10 cellular contexts compared by ENCODE assay signal in genomic region chr3:49132073-49132436, GRCh38. TPM values are rescaled to one million over a fixed set of nuclear protein-coding genes. Genes with fewer than 3 reads are reported as not detected.
DNase-seq lines count a peak whose midpoint lies in the region; TF ChIP-seq lines count a peak whose summit lies in the region.
"Had no signal": no experiment of that assay in that cellular context is flagged by ENCODE, and none has a peak within 500 bp of the region (broad histone marks: within the 10 kb centered on the region; RNA-seq: fewer than 3 reads in every experiment).

No MANE protein-coding gene starts in this region.

- H3K4me1 Mint-ChIP-seq in osteocyte (ENCODE audit: unreplicated experiment), result peaks cover 13% of the 10 kb centered on the region
- H3K4me1 Mint-ChIP-seq in activated naive CD4-positive, alpha-beta T cell treated with anti-CD3 and anti-CD28 coated beads, Interleukin-2, amount 10 ng/mL, durations not matched to agents 7 days and 5 days, result peaks cover 4% of the 10 kb centered on the region
- H3K4me1 Mint-ChIP-seq: CD4-positive, CD25-positive, alpha-beta regulatory T cell had no signal

- no peaks in the 10 kb centered on the region for H3K9me3 Mint-ChIP-seq in osteocyte (ENCODE audit: unreplicated experiment)
- H3K9me3 Mint-ChIP-seq in activated naive CD4-positive, alpha-beta T cell treated with anti-CD3 and anti-CD28 coated beads, Interleukin-2, amount 10 ng/mL, durations not matched to agents 7 days and 5 days, result no peaks in the 10 kb centered on the region

- CTCF ChIA-PET in AG04449 (lab: Yijun Ruan, JAX), result interaction anchor here (0.8 to 1.7 kb wide), 5 partner anchors 10 to 54 kb away, joined by 3 to 7 read pairs (median 4); partner anchors contain the start of genes KLHDC8B and USP19
- CTCF ChIA-PET in activated naive CD4-positive, alpha-beta T cell treated with anti-CD3 and anti-CD28 coated beads, Interleukin-2, amount 10 ng/mL, durations not matched to agents 7 days and 5 days (lab: Charles Lee), result no interaction called here

- H3K27ac Mint-ChIP-seq in osteocyte (ENCODE audit: unreplicated experiment), result peak overlapping the region; percentile 92
- H3K27ac Mint-ChIP-seq in activated naive CD4-positive, alpha-beta T cell treated with anti-CD3 and anti-CD28 coated beads, Interleukin-2, amount 10 ng/mL, durations not matched to agents 7 days and 5 days, result no peak overlapping the region
- H3K27ac Mint-ChIP-seq: CD4-positive, CD25-positive, alpha-beta regulatory T cell had no signal

- TF ChIP-seq CTCF in AG04449 (IDR thresholded peaks at IDR 0.05; ENCODE audit: insufficient read depth, low read length, missing control alignments) (no peak), WERI-Rb-1 (IDR thresholded peaks at IDR 0.05; ENCODE audit: low read depth, low read length) (no peak), foreskin fibroblast (IDR thresholded peaks at IDR 0.05; ENCODE audit: low read depth, low read length) (no peak), osteocyte (IDR thresholded peaks at IDR 0.05) (no peak)

- H3K4me3 ChIP-seq in AG04449 (ENCODE audit: low read depth, low read length) (peak overlapping the region; percentile 95), WERI-Rb-1 (ENCODE audit: low read depth, low read length) (peak overlapping the region; percentile 81), foreskin fibroblast (ENCODE audit: low read depth in 1 of 2, low read length in 2 of 2) (peak overlapping the region; percentile 67 to 79)

- no peaks in the 10 kb centered on the region for H3K9me3 ChIP-seq in WERI-Rb-1 (ENCODE audit: severe bottlenecking)

- peaks cover 10% of the 10 kb centered on the region for H3K36me3 Mint-ChIP-seq in osteocyte (ENCODE audit: unreplicated experiment)
- H3K36me3 Mint-ChIP-seq in activated naive CD4-positive, alpha-beta T cell treated with anti-CD3 and anti-CD28 coated beads, Interleukin-2, amount 10 ng/mL, durations not matched to agents 7 days and 5 days, result no peaks in the 10 kb centered on the region
- H3K36me3 Mint-ChIP-seq: CD4-positive, CD25-positive, alpha-beta regulatory T cell had no signal

- H3K36me3 ChIP-seq in WERI-Rb-1, result no peaks in the 10 kb centered on the region

- no peaks in the 10 kb centered on the region for H3K27me3 ChIP-seq in WERI-Rb-1 (ENCODE audit: insufficient read depth, low read depth, severe bottlenecking)

- POLR2A ChIA-PET in AG04449 (lab: Yijun Ruan, JAX), result interaction anchor here (1.0 to 2.6 kb wide), 5 partner anchors 8 to 110 kb away, joined by 5 to 31 read pairs (median 7); partner anchors contain the start of genes IMPDH2, NDUFAF3, QRICH1 and USP19

- no peak overlapping the region for H3K27ac ChIP-seq in WERI-Rb-1

- DNase-seq in AG04449 (ENCODE audit: low read depth, low spot score), result no peak
- no peak for DNase-seq in WERI-Rb-1
- DNase-seq in foreskin fibroblast, result peak in 1 of 2 donors; percentile 27
- DNase-seq in osteocyte (ENCODE audit: extremely low spot score, unreplicated experiment), result no peak
- no peak for DNase-seq in globus pallidus (ENCODE audit: low spot score)
- DNase-seq in activated naive CD4-positive, alpha-beta T cell treated with anti-CD3 and anti-CD28 coated beads, Interleukin-2, amount 10 ng/mL, durations not matched to agents 7 days and 5 days, result no peak
- DNase-seq in effector CD4-positive, alpha-beta T cell, result no peak
- DNase-seq in H4 (ENCODE audit: low spot score), result no peak
- DNase-seq: activated T-cell treated with anti-CD3 and anti-CD28 coated beads, Interleukin-2, amount 50 U/mL, for 1 hour; CD4-positive, CD25-positive, alpha-beta regulatory T cell had no signal

- H3K4me3 Mint-ChIP-seq in osteocyte (ENCODE audit: unreplicated experiment), result peak overlapping the region; percentile 89
- no peak overlapping the region for H3K4me3 Mint-ChIP-seq in activated naive CD4-positive, alpha-beta T cell treated with anti-CD3 and anti-CD28 coated beads, Interleukin-2, amount 10 ng/mL, durations not matched to agents 7 days and 5 days
- H3K4me3 Mint-ChIP-seq: CD4-positive, CD25-positive, alpha-beta regulatory T cell had no signal

- no peaks in the 10 kb centered on the region for H3K27me3 Mint-ChIP-seq in osteocyte (ENCODE audit: unreplicated experiment)
- H3K27me3 Mint-ChIP-seq in activated naive CD4-positive, alpha-beta T cell treated with anti-CD3 and anti-CD28 coated beads, Interleukin-2, amount 10 ng/mL, durations not matched to agents 7 days and 5 days, result peaks cover 52% of the 10 kb centered on the region

RNA-seq across cellular contexts. Expression of gene LAMB2, which starts 0.8 kb away (rescaled TPM):
- 721 and 811 TPM in 2 replicates for total RNA-seq in osteocyte
- 40.7 and 43.8 TPM in 2 replicates for total RNA-seq in H4 (2014; rRNA removed; shearing (Covaris generic))

RNA-seq across cellular contexts. Expression of gene USP19, which starts 11.4 kb away (rescaled TPM):
- 75.7 and 75.9 TPM in 2 replicates for total RNA-seq in osteocyte
- 18.4 and 18.5 TPM in 2 replicates for total RNA-seq in H4 (2014; rRNA removed; shearing (Covaris generic))

RNA-seq across cellular contexts. Expression of gene QARS1, which starts 27.5 kb away (rescaled TPM):
- 252 and 266 TPM in 2 replicates for total RNA-seq in osteocyte
- 139 and 150 TPM in 2 replicates for total RNA-seq in H4 (2014; rRNA removed; shearing (Covaris generic))

RNA-seq across cellular contexts. Expression of gene CCDC71, which starts 34.1 kb away (rescaled TPM):
- 23.7 and 24.9 TPM in 2 replicates for total RNA-seq in osteocyte
- total RNA-seq in H4 (2014; rRNA removed; shearing (Covaris generic)), result 24.1 and 25.4 TPM in 2 replicates

RNA-seq across cellular contexts. Expression of gene QRICH1, which starts 38.2 kb away (rescaled TPM):
- total RNA-seq in osteocyte, result 92.9 and 104 TPM in 2 replicates
- total RNA-seq in H4 (2014; rRNA removed; shearing (Covaris generic)), result 36.3 and 47.4 TPM in 2 replicates

Comparison
In these comparisons a context has a peak if more than half of its experiments do, and no peak if none do; other contexts are left out.
1. RNA of gene LAMB2, which starts 0.8 kb away (total RNA-seq): 721 to 811 TPM in osteocyte; 40.7 to 43.8 TPM in H4; every median in the first group is over 10 times any median in the second.
2. Peak in every context shown above with its lines, with median percentiles within 50 percentile points of each other: H3K4me3 ChIP-seq.